Comparison of ENCODE assay signal across 10 cellular contexts in the genomic region with DNA sequence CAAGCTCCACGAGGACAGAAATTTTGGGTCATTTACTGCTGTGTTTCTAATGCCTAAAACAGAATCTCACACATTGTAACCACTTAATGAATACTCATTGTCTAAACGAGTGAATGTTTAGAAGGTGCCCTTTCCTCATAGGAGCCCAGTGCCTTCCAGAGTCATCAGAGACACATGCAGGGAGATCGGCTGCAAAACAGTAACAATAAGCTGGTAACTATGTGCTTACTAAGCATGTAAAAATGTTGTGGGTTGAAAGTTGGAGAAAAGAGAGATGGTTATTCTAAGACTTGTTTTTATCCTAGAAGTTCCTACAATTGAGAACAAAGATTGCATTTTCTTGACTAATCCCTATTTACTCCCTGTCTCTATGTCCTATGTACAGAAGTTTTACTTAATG. TPM values are rescaled to one million over a fixed set of nuclear protein-coding genes. Genes with fewer than 3 reads are reported as not detected.
A peak's percentile ranks its signal among the peaks of the same experiment; 100 is the strongest.
DNase-seq lines count a peak whose midpoint lies in the region; ATAC-seq and TF ChIP-seq lines count a peak whose summit lies in the region.
"Had no signal": no experiment of that assay in that cellular context is flagged by ENCODE, and none has a peak within 500 bp of the region (broad histone marks: within the 10 kb centered on the region; RNA-seq: fewer than 3 reads in every experiment).

No MANE protein-coding gene starts in this region.

- no peak for TF ChIP-seq CTCF in ascending aorta (IDR thresholded peaks at IDR 0.05)

- peak overlapping the region; percentile 67 for H3K4me3 Mint-ChIP-seq in activated CD4-positive, alpha-beta T cell treated with anti-CD3 and anti-CD28 coated beads, Interleukin-2, amount 10 ng/mL, durations not matched to agents 7 days and 5 days
- H3K4me3 Mint-ChIP-seq in T-helper 17 cell: peak overlapping the region; percentile 91

- peak overlapping the region; percentile 87 for H3K27ac Mint-ChIP-seq in activated CD4-positive, alpha-beta T cell treated with anti-CD3 and anti-CD28 coated beads, Interleukin-2, amount 10 ng/mL, durations not matched to agents 7 days and 5 days
- H3K27ac Mint-ChIP-seq in T-helper 17 cell: peak overlapping the region; percentile 100

- H3K9me3 ChIP-seq in T-helper 17 cell (ENCODE audit: control insufficient read depth, low read length, poor library complexity, severe bottlenecking) (no peaks in the 10 kb centered on the region), ascending aorta (no peaks in the 10 kb centered on the region)
- H3K9me3 ChIP-seq: thyroid gland had no signal

- no peak for DNase-seq in activated CD4-positive, alpha-beta T cell treated with anti-CD3 and anti-CD28 coated beads, Interleukin-2, amount 10 ng/mL, durations not matched to agents 7 days and 5 days
- no peak for DNase-seq in activated CD4-positive, alpha-beta T cell treated with anti-CD3 and anti-CD28 coated beads for 48 hours
- DNase-seq in T-helper 17 cell (no peak), fibroblast of gingiva (ENCODE audit: low read depth) (peak; percentile 7), smooth muscle cell of the brain vasculature (ENCODE audit: low read depth, low spot score) (peak; percentile 35), NCI-H524 (lab: John Stamatoyannopoulos, UW) (no peak), ascending aorta (ENCODE audit: low spot score in 2 of 2) (no peak)
- DNase-seq: T1000, thyroid gland had no signal

- POLR2A ChIA-PET in activated CD4-positive, alpha-beta T cell treated with anti-CD3 and anti-CD28 coated beads, Interleukin-2, amount 10 ng/mL, durations not matched to agents 7 days and 5 days (lab: Charles Lee): no interaction called here

- peaks cover 90% of the 10 kb centered on the region for H3K36me3 Mint-ChIP-seq in activated CD4-positive, alpha-beta T cell treated with anti-CD3 and anti-CD28 coated beads, Interleukin-2, amount 10 ng/mL, durations not matched to agents 7 days and 5 days (ENCODE audit: low read depth)
- peaks cover 30% of the 10 kb centered on the region for H3K36me3 Mint-ChIP-seq in T-helper 17 cell (ENCODE audit: low read depth)

- H3K27me3 ChIP-seq in ascending aorta: no peaks in the 10 kb centered on the region
- H3K27me3 ChIP-seq: thyroid gland had no signal

- no peak for ATAC-seq in T-helper 17 cell
- ATAC-seq in SK-N-SH treated with all-trans-retinoic acid at 6 μM for 48 hours: no peak

- peaks cover 95% of the 10 kb centered on the region for H3K4me1 Mint-ChIP-seq in activated CD4-positive, alpha-beta T cell treated with anti-CD3 and anti-CD28 coated beads, Interleukin-2, amount 10 ng/mL, durations not matched to agents 7 days and 5 days
- H3K4me1 Mint-ChIP-seq in T-helper 17 cell: peaks cover 82% of the 10 kb centered on the region

- no peaks in the 10 kb centered on the region for H3K36me3 ChIP-seq in ascending aorta
- H3K36me3 ChIP-seq: thyroid gland had no signal

- no peaks in the 10 kb centered on the region for H3K4me1 ChIP-seq in ascending aorta

- intact Hi-C loops in ascending aorta (cut with DNase I): loop anchor here (5.0 kb wide), 1 partner anchor 210 kb away; no protein-coding TSS in a partner anchor

- no peaks in the 10 kb centered on the region for H3K9me3 Mint-ChIP-seq in activated CD4-positive, alpha-beta T cell treated with anti-CD3 and anti-CD28 coated beads, Interleukin-2, amount 10 ng/mL, durations not matched to agents 7 days and 5 days

- H3K27me3 Mint-ChIP-seq in activated CD4-positive, alpha-beta T cell treated with anti-CD3 and anti-CD28 coated beads, Interleukin-2, amount 10 ng/mL, durations not matched to agents 7 days and 5 days: no peaks in the 10 kb centered on the region
- no peaks in the 10 kb centered on the region for H3K27me3 Mint-ChIP-seq in T-helper 17 cell

- no peak overlapping the region for H3K4me3 ChIP-seq in ascending aorta
- H3K4me3 ChIP-seq: thyroid gland had no signal

- CTCF ChIA-PET in activated CD4-positive, alpha-beta T cell treated with anti-CD3 and anti-CD28 coated beads, Interleukin-2, amount 10 ng/mL, durations not matched to agents 7 days and 5 days (lab: Charles Lee): interaction anchor here (1.5 to 3.3 kb wide), 3 partner anchors 16 to 94 kb away, joined by 3 to 13 read pairs (median 5); no protein-coding TSS in a partner anchor

- H3K27ac ChIP-seq in ascending aorta: no peak overlapping the region
- H3K27ac ChIP-seq: thyroid gland had no signal

TF ChIP-seq in SK-N-SH treated with all-trans-retinoic acid at 6 μM for 48 hours, 23 proteins besides CTCF, POLR2A, EP300 and RAD21:
- no peak for TF ChIP-seq ZNF565 (CRISPR knock-in tag; conservative IDR thresholded peaks at IDR 0.05; ENCODE audit: low read depth)
- no peak for TF ChIP-seq OSR1 (CRISPR knock-in tag; IDR thresholded peaks at IDR 0.05)
- no peak for TF ChIP-seq CSDC2 (CRISPR knock-in tag; IDR thresholded peaks at IDR 0.05)
- no peak for TF ChIP-seq GLIS3 (CRISPR knock-in tag; IDR thresholded peaks at IDR 0.05)
- no peak for TF ChIP-seq ESRRG (CRISPR knock-in tag; IDR thresholded peaks at IDR 0.05)
- no peak for TF ChIP-seq SNAI2 (CRISPR knock-in tag; IDR thresholded peaks at IDR 0.05)

RNA-seq across cellular contexts. Expression of gene TESPA1, which starts 7.4 kb away (rescaled TPM):
- 100 to 1,000 TPM; 113 to 136 TPM for total RNA-seq in activated CD4-positive, alpha-beta T cell treated with anti-CD3 and anti-CD28 coated beads, Interleukin-2, amount 10 ng/mL, durations not matched to agents 7 days and 5 days
- total RNA-seq in T-helper 17 cell (100 to 1,000 TPM; 121 to 160 TPM), ascending aorta (not detected)

RNA-seq across cellular contexts. Expression of gene NEUROD4, which starts 42.6 kb away (rescaled TPM):
- total RNA-seq in activated CD4-positive, alpha-beta T cell treated with anti-CD3 and anti-CD28 coated beads, Interleukin-2, amount 10 ng/mL, durations not matched to agents 7 days and 5 days: not detected
- total RNA-seq in T-helper 17 cell: not detected
- total RNA-seq in ascending aorta: not detected
- total RNA-seq: thyroid gland had no signal

Comparison
In these comparisons a context has a peak if more than half of its experiments do, and no peak if none do; other contexts are left out.
1. DNase-seq: peak in fibroblast of gingiva (single experiment) and smooth muscle cell of the brain vasculature (single experiment); none in activated CD4-positive, alpha-beta T cell treated with anti-CD3 and anti-CD28 coated beads, Interleukin-2, amount 10 ng/mL, durations not matched to agents 7 days and 5 days (single experiment), activated CD4-positive, alpha-beta T cell treated with anti-CD3 and anti-CD28 coated beads for 48 hours (single experiment), T-helper 17 cell (0 of 3), NCI-H524 (0 of 2) and ascending aorta (0 of 2).
2. RNA of gene TESPA1, which starts 7.4 kb away (total RNA-seq): 121 to 160 TPM in T-helper 17 cell and 113 to 136 TPM in activated CD4-positive, alpha-beta T cell treated with anti-CD3 and anti-CD28 coated beads, Interleukin-2, amount 10 ng/mL, durations not matched to agents 7 days and 5 days; not detected in ascending aorta (single experiment); every median in the first group is over 100 times any median in the second.